24 cellular contexts compared by ENCODE assay signal in genomic region chr12:120989687-120990086, GRCh38. TPM values are rescaled to one million over a fixed set of nuclear protein-coding genes. Genes with fewer than 3 reads are reported as not detected.
DNase-seq lines count a peak whose midpoint lies in the region; ATAC-seq, FAIRE-seq and TF ChIP-seq lines count a peak whose summit lies in the region.
"Had no signal": no experiment of that assay in that cellular context is flagged by ENCODE, and none has a peak within 500 bp of the region (broad histone marks: within the 10 kb centered on the region; RNA-seq: fewer than 3 reads in every experiment).

No MANE protein-coding gene starts in this region.

- H3K79me2 ChIP-seq in HepG2 (ENCODE audit: insufficient read depth, low read length) (peaks cover 2% of the 10 kb centered on the region), H1 (ENCODE audit: control insufficient read depth in 1 of 2, insufficient read depth in 2 of 2, low read length in 2 of 2) (no peaks in the 10 kb centered on the region)

- H3K27me3 ChIP-seq in HepG2 (ENCODE audit: control insufficient read depth in 1 of 2, insufficient read depth in 2 of 2, low read length in 2 of 2) (no peaks in the 10 kb centered on the region), right lobe of liver (no peaks in the 10 kb centered on the region), H1 (replicated peaks in 1 of 4; ENCODE audit: control insufficient read depth in 3 of 4, extremely low read depth in 1 of 4, insufficient read depth in 3 of 4, low read length in 3 of 4) (no peaks in the 10 kb centered on the region), small intestine (ENCODE audit: control insufficient read depth in 2 of 2, insufficient read depth in 2 of 2, low read length in 2 of 2) (no peaks in the 10 kb centered on the region)

- H3K18ac ChIP-seq in H1 (ENCODE audit: extremely low read depth, low read length) = no peak overlapping the region

- H3K36me3 ChIP-seq in HepG2 (replicated peaks in 1 of 2; ENCODE audit: control insufficient read depth in 1 of 2, insufficient read depth in 2 of 2, low read length in 2 of 2) (peaks cover 34 to 56% of the 10 kb centered on the region in 2 experiments), right lobe of liver (peaks cover 0 to 37% (median 9%) of the 10 kb centered on the region in 4 donors), H1 (ENCODE audit: control insufficient read depth in 2 of 4, insufficient read depth in 4 of 4, low read length in 3 of 4) (no peaks in the 10 kb centered on the region), small intestine (ENCODE audit: control insufficient read depth in 2 of 2, insufficient read depth in 2 of 2, low read length in 2 of 2) (peaks cover 0 to 8% of the 10 kb centered on the region in 2 donors)
- H3K36me3 ChIP-seq: HAP-1 had no signal

- intact Hi-C loops in HepG2 (cut with micrococcal nuclease; ENCODE audit: unreplicated experiment) = no loop called here
- intact Hi-C loops in right lobe of liver (cut with DNase I) = loop anchor here in 1 of 2 donors (10.0 kb wide), 1 partner anchor 345 kb away; the partner anchor contains the start of gene CABP1

- no peak overlapping the region for H3K4me3 ChIP-seq in HepG2 (replicated peaks in 1 of 3; ENCODE audit: insufficient read depth in 1 of 3, low read depth in 2 of 3, low read length in 3 of 3)
- H3K4me3 ChIP-seq in right lobe of liver = no peak overlapping the region
- no peak overlapping the region for H3K4me3 ChIP-seq in H1 (ENCODE audit: extremely low read depth in 1 of 4, insufficient read depth in 2 of 4, low read depth in 3 of 4, low read length in 4 of 4)
- H3K4me3 ChIP-seq in small intestine (ENCODE audit: low read depth in 1 of 2, low read length in 2 of 2) = no peak overlapping the region
- H3K4me3 ChIP-seq: GM23338, HAP-1 had no signal

- no peak for DNase-seq in HepG2 (ENCODE audit: low spot score)
- no peak for DNase-seq in right lobe of liver
- DNase-seq in H1 (ENCODE audit: low read depth in 1 of 2, low spot score in 2 of 2) = no peak
- peak; percentile 43 for DNase-seq in small intestine
- DNase-seq in NK-92 treated with Interleukin-12 subunit alpha and Interleukin-12 subunit beta, amount 100 ng/mL, for 24 hours (lab: John Stamatoyannopoulos, UW) = no peak
- no peak for DNase-seq in cerebellar nuclear complex (lab: John Stamatoyannopoulos, UW)
- DNase-seq: 8988T; C1 segment of cervical spinal cord; Calu3; CD4-positive, alpha-beta memory T cell; COR-L47; DMS53; DMS79 treated with DMSO at 0.1 percent for 48 hours; GF-D8; HFFc6 had no signal

- TF ChIP-seq EP300 in HepG2 (IDR thresholded peaks at IDR 0.05; ENCODE audit: low read depth in 2 of 2, low read length in 2 of 2) (no peak), HepG2 (CRISPR knock-in tag; IDR thresholded peaks at IDR 0.05; ENCODE audit: borderline replicate concordance) (no peak), H1 (IDR thresholded peaks at IDR 0.05; ENCODE audit: borderline replicate concordance in 1 of 2, low read depth in 2 of 2, low read length in 2 of 2) (no peak)

- peaks cover 13% of the 10 kb centered on the region; the same call in 1 of the 2 replicates for H3K23me2 ChIP-seq in H1 (ENCODE audit: low read depth, low read length)

- TF ChIP-seq CTCF in HepG2 (CRISPR knock-in tag; IDR thresholded peaks at IDR 0.05) (no peak), right lobe of liver (IDR thresholded peaks at IDR 0.05) (no peak), H1 (IDR thresholded peaks at IDR 0.05; ENCODE audit: control extremely low read depth in 1 of 3, insufficient read depth in 1 of 3, low read depth in 1 of 3, low read length in 3 of 3) (no peak)

- H2AK5ac ChIP-seq in H1 (ENCODE audit: low read depth, low read length) = no peak overlapping the region

- H3K23ac ChIP-seq in H1 (ENCODE audit: insufficient read length) = no peak overlapping the region

- H2BK20ac ChIP-seq in H1 (ENCODE audit: low read length) = no peak overlapping the region

- no peak overlapping the region for H2BK120ac ChIP-seq in H1 (replicated peaks; ENCODE audit: low read depth, low read length)

- H3K27ac ChIP-seq in HepG2 (ENCODE audit: extremely low read length, insufficient read depth, low read length) = no peak overlapping the region
- no peak overlapping the region for H3K27ac ChIP-seq in right lobe of liver
- H3K27ac ChIP-seq in H1 (ENCODE audit: low read depth, low read length) = no peak overlapping the region
- H3K27ac ChIP-seq in small intestine (ENCODE audit: low read depth in 1 of 2, low read length in 1 of 2) = no peak overlapping the region

- no peak overlapping the region for H3K14ac ChIP-seq in H1 (ENCODE audit: insufficient read length)

- CTCF ChIA-PET in HepG2 (lab: Yijun Ruan, JAX; ENCODE audit: low intra/inter-chr PET ratio, low total read pairs) = no interaction called here
- CTCF ChIA-PET in H1 (lab: Charles Lee; ENCODE audit: partially characterized antibody) = interaction anchor here (1.1 kb wide), 1 partner anchor 15 kb away, joined by 3 read pairs; no protein-coding TSS in a partner anchor

- FAIRE-seq in HepG2 (lab: Jason Lieb, UNC) (no peak), H1 (lab: Jason Lieb, UNC) (no peak), small intestine (lab: Jason Lieb, UNC) (no peak)
- FAIRE-seq: GM12891, GM18507, H54 had no signal

- H3K4me1 ChIP-seq in HepG2 (ENCODE audit: insufficient read depth, low read length) (peaks cover 15% of the 10 kb centered on the region), right lobe of liver (peaks cover 0 to 15% (median 7%) of the 10 kb centered on the region in 4 donors), H1 (replicated peaks in 1 of 4; ENCODE audit: control insufficient read depth in 3 of 4, insufficient read depth in 4 of 4, low read length in 3 of 4) (no peaks in the 10 kb centered on the region), small intestine (ENCODE audit: control insufficient read depth in 2 of 2, insufficient read depth in 1 of 2, low read depth in 1 of 2, low read length in 1 of 2) (no peaks in the 10 kb centered on the region)
- H3K4me1 ChIP-seq: HAP-1 had no signal

- in situ Hi-C loops in HepG2 (cut with HindIII; ENCODE audit: extremely low pct_ligation_motif_present, low pct_unique_long_range_greater_than_20kb) = no loop called here

- no peak overlapping the region for H4K5ac ChIP-seq in H1 (ENCODE audit: insufficient read length, low read depth, low read length)

- H3K4me2 ChIP-seq in HepG2 (ENCODE audit: low read depth, low read length) (no peak overlapping the region), H1 (ENCODE audit: insufficient read depth in 1 of 2, low read depth in 2 of 2, low read length in 2 of 2) (no peak overlapping the region)
- H3K4me2 ChIP-seq: GM23338 had no signal

- no peak overlapping the region for H4K8ac ChIP-seq in H1 (ENCODE audit: extremely low read depth, insufficient read depth, low read length)

- H3K9ac ChIP-seq in HepG2 (ENCODE audit: insufficient read depth, low read depth, low read length) = no peak overlapping the region
- no peak overlapping the region for H3K9ac ChIP-seq in H1 (replicated peaks in 1 of 4; ENCODE audit: extremely low read depth in 1 of 4, low read depth in 3 of 4, low read length in 3 of 4)

- TF ChIP-seq RAD21 in HepG2 (CRISPR knock-in tag; IDR thresholded peaks at IDR 0.05) (no peak), H1 (IDR thresholded peaks at IDR 0.05 in 1 of 2, conservative IDR thresholded peaks at IDR 0.05 in 1 of 2; ENCODE audit: low read depth in 2 of 2, low read length in 2 of 2) (no peak)

- no peak overlapping the region for H4K91ac ChIP-seq in H1 (replicated peaks; ENCODE audit: insufficient read length, low read length)

- no peaks in the 10 kb centered on the region for H4K20me1 ChIP-seq in HepG2 (ENCODE audit: insufficient read depth, low read length)
- H4K20me1 ChIP-seq in H1 (replicated peaks in 1 of 2; ENCODE audit: control insufficient read depth in 1 of 2, insufficient read depth in 2 of 2, low read length in 2 of 2) = no peaks in the 10 kb centered on the region

- no peak overlapping the region for H3K56ac ChIP-seq in H1 (replicated peaks; ENCODE audit: insufficient read length, low read depth, low read length)

- no peak overlapping the region for H2BK5ac ChIP-seq in H1 (ENCODE audit: low read depth, low read length)

- no peak overlapping the region for H3K4ac ChIP-seq in H1 (replicated peaks; ENCODE audit: insufficient read length, low read depth, low read length)

- no peak overlapping the region for H2AFZ ChIP-seq in HepG2 (ENCODE audit: low read length)
- no peak overlapping the region for H2AFZ ChIP-seq in H1 (ENCODE audit: low read length)
- H2AFZ ChIP-seq: GM23338 had no signal

- no peak overlapping the region for H2BK15ac ChIP-seq in H1 (ENCODE audit: low read length)

- ATAC-seq in HepG2 = no peak
- no peak for ATAC-seq in right lobe of liver
- ATAC-seq: GM23338 had no signal

- H3K79me1 ChIP-seq in H1 (ENCODE audit: low read depth, low read length) = no peaks in the 10 kb centered on the region

- WGBS in HepG2 (ENCODE audit: low lambda C conversion rate) = 96% methylated on average over 3 of the region's 3 CpGs
- 52% methylated on average over 3 of the region's 3 CpGs for WGBS in right lobe of liver (ENCODE audit: insufficient coverage, low coverage, low lambda C conversion rate, missing lambda C conversion rate)
- 86% methylated on average over 3 of the region's 3 CpGs; no CpG with 5 or more reads in 1 of the 2 experiments for WGBS in H1 (ENCODE audit: extremely low coverage in 1 of 2, insufficient coverage in 1 of 2, insufficient read length in 1 of 2, insufficient replicate concordance in 2 of 2, low coverage in 1 of 2, low lambda C conversion rate in 2 of 2, missing lambda C conversion rate in 1 of 2), 2 experiments
- 67 to 74% (median 70%) methylated on average over 3 of the region's 3 CpGs for WGBS in small intestine, 3 donors

- no peak overlapping the region for H2BK12ac ChIP-seq in H1 (ENCODE audit: low read depth, low read length)

- TF ChIP-seq POLR2A in HepG2 (IDR thresholded peaks at IDR 0.05; ENCODE audit: insufficient read depth in 1 of 2, low read depth in 2 of 2, low read length in 2 of 2) (no peak), right lobe of liver (IDR thresholded peaks at IDR 0.05) (no peak), H1 (IDR thresholded peaks at IDR 0.05; ENCODE audit: control extremely low read depth in 1 of 2, low read depth in 2 of 2, low read length in 2 of 2) (no peak)

- no peaks in the 10 kb centered on the region for H3K9me3 ChIP-seq in HepG2 (ENCODE audit: low read length)
- no peaks in the 10 kb centered on the region for H3K9me3 ChIP-seq in right lobe of liver
- no peaks in the 10 kb centered on the region for H3K9me3 ChIP-seq in H1 (ENCODE audit: insufficient read depth in 2 of 2, low read depth in 1 of 2, low read length in 1 of 2)
- no peaks in the 10 kb centered on the region for H3K9me3 ChIP-seq in small intestine (ENCODE audit: control insufficient read depth, low read depth)
- H3K9me3 ChIP-seq: HAP-1 had no signal

- POLR2A ChIA-PET in HepG2 (lab: Yijun Ruan, JAX) = interaction anchor here (5.5 kb wide), 1 partner anchor 10 kb away, joined by 56 read pairs; the partner anchor contains the start of gene HNF1A
- POLR2A ChIA-PET in H1 (lab: Charles Lee; ENCODE audit: partially characterized antibody) = interaction anchor here (2.0 kb wide), 1 partner anchor 9 kb away, joined by 7 read pairs; no protein-coding TSS in a partner anchor

- BruUV-seq in HepG2 (replicated peaks; lab: Mats Ljungman, UMichigan) = TSS peak; percentile 25

RNA-seq across cellular contexts. Expression of gene HNF1A, which starts 11.3 kb away (rescaled TPM):
- 27.0 and 34.7 TPM in 2 replicates for total RNA-seq in HepG2 (2016; rRNA removed; fragmentation: Illumina TruSeq; extraction: Trizol)
- 8.0 and 9.3 TPM in 2 replicates for total RNA-seq in HepG2 (2016; cell fraction: cytosol; rRNA removed; fragmentation: Illumina TruSeq; extraction: Trizol; ENCODE audit: low read depth)
- 23.4 and 36.7 TPM in 2 replicates for total RNA-seq in HepG2 (2016; cell fraction: insoluble cytoplasmic fraction; rRNA removed; fragmentation: Illumina TruSeq; extraction: Trizol)
- 19.4 and 20.4 TPM in 2 replicates for total RNA-seq in HepG2 (2016; cell fraction: membrane; rRNA removed; fragmentation: Illumina TruSeq; extraction: Trizol)
- 29.9 and 31.7 TPM in 2 replicates for total RNA-seq in HepG2 (2016; cell fraction: nucleus; rRNA removed; fragmentation: Illumina TruSeq; extraction: Trizol)
- 13.4 and 18.2 TPM in 2 replicates for polyA plus RNA-seq in HepG2 (2011; rRNA removed)
- polyA plus RNA-seq in HepG2 (2011; cell fraction: cytosol; rRNA removed) = 7.6 and 12.7 TPM in 2 replicates
- polyA plus RNA-seq in HepG2 (2011; cell fraction: nucleus; rRNA removed) = 41.8 and 43.1 TPM in 2 replicates
- 21.5 and 22.4 TPM in 2 replicates for polyA plus RNA-seq in HepG2 (2012)
- polyA plus RNA-seq in HepG2 (2016; cell fraction: cytosol; fragmentation: Illumina TruSeq; extraction: Trizol; ENCODE audit: low read depth) = 6.0 and 7.0 TPM in 2 replicates
- polyA plus RNA-seq in HepG2 (2016; cell fraction: insoluble cytoplasmic fraction; fragmentation: Illumina TruSeq; extraction: Trizol; ENCODE audit: low read depth) = 27.7 and 38.7 TPM in 2 replicates
- 13.6 and 14.7 TPM in 2 replicates for polyA plus RNA-seq in HepG2 (2016; cell fraction: membrane; fragmentation: Illumina TruSeq; extraction: Trizol; ENCODE audit: low read depth)
- 64.2 and 66.0 TPM in 2 replicates for polyA plus RNA-seq in HepG2 (2016; cell fraction: nucleus; fragmentation: Illumina TruSeq; extraction: Trizol; ENCODE audit: insufficient read depth, low read depth)
- polyA minus RNA-seq in HepG2 (2011; rRNA and poly(A)+ RNA removed; ENCODE audit: low replicate concordance) = 56.3 TPM in 1 of 2 replicates, not detected in the other
- polyA minus RNA-seq in HepG2 (2011; cell fraction: cytosol; rRNA and poly(A)+ RNA removed) = 14.7 and 17.2 TPM in 2 replicates
- 16.5 and 21.5 TPM in 2 replicates for polyA minus RNA-seq in HepG2 (2011; cell fraction: nucleus; rRNA and poly(A)+ RNA removed)
- total RNA-seq in right lobe of liver = 10 to 100 TPM in 5 of 6 experiments, 1 to 10 TPM in 1; 9.8 to 20.5 (median 19.0) TPM
- not detected in 2 replicates for total RNA-seq in H1 (2021; fragmentation: NEBNext Ultra II Directional; extraction: Animal tissue kit (Norgen Biotek cat#: 25700))
- polyA plus RNA-seq in H1 (2011; rRNA removed) = 0.02 TPM in 1 of 2 replicates, not detected in the other
- polyA plus RNA-seq in H1 (2011; cell fraction: cytosol; rRNA removed) = 0.08 TPM
- not detected for polyA plus RNA-seq in H1 (2011; cell fraction: nucleus; rRNA removed)
- polyA plus RNA-seq in H1 (2012, experiment 1 of 2) = 0.50 TPM in 1 of 4 replicates, not detected in the others
- not detected for polyA plus RNA-seq in H1 (2012, experiment 2 of 2)
- 0.02 TPM for polyA plus RNA-seq in H1 (2013, experiment 1 of 2)
- polyA plus RNA-seq in H1 (2013, experiment 2 of 2) = not detected
- polyA minus RNA-seq in H1 (2011; rRNA and poly(A)+ RNA removed) = not detected in 2 replicates
- polyA minus RNA-seq in H1 (2011; cell fraction: cytosol; rRNA and poly(A)+ RNA removed) = not detected
- not detected for polyA minus RNA-seq in H1 (2011; cell fraction: nucleus; rRNA and poly(A)+ RNA removed)
- 10 to 100 TPM; 23.0 to 42.3 (median 32.2) TPM for polyA plus RNA-seq in small intestine
- total RNA-seq: A673; CD4-positive, alpha-beta memory T cell; Daoy; G401; GM23338; HFFc6 had no signal
- polyA plus RNA-seq: BJ; CD4-positive, alpha-beta memory T cell had no signal

RNA-seq across cellular contexts. Expression of gene C12orf43, which starts 26.6 kb away (rescaled TPM):
- 11.1 and 12.9 TPM in 2 replicates for total RNA-seq in HepG2 (2016; rRNA removed; fragmentation: Illumina TruSeq; extraction: Trizol)
- 2.9 and 3.0 TPM in 2 replicates for total RNA-seq in HepG2 (2016; cell fraction: cytosol; rRNA removed; fragmentation: Illumina TruSeq; extraction: Trizol; ENCODE audit: low read depth)
- total RNA-seq in HepG2 (2016; cell fraction: insoluble cytoplasmic fraction; rRNA removed; fragmentation: Illumina TruSeq; extraction: Trizol) = 11.4 and 12.4 TPM in 2 replicates
- total RNA-seq in HepG2 (2016; cell fraction: membrane; rRNA removed; fragmentation: Illumina TruSeq; extraction: Trizol) = 6.7 and 7.4 TPM in 2 replicates
- 6.3 and 8.5 TPM in 2 replicates for total RNA-seq in HepG2 (2016; cell fraction: nucleus; rRNA removed; fragmentation: Illumina TruSeq; extraction: Trizol)
- 7.5 and 7.9 TPM in 2 replicates for polyA plus RNA-seq in HepG2 (2011; rRNA removed)
- polyA plus RNA-seq in HepG2 (2011; cell fraction: cytosol; rRNA removed) = 7.3 TPM in 2 replicates
- polyA plus RNA-seq in HepG2 (2011; cell fraction: nucleus; rRNA removed) = 5.4 and 5.7 TPM in 2 replicates
- polyA plus RNA-seq in HepG2 (2012) = 4.9 and 5.2 TPM in 2 replicates
- 2.1 and 2.4 TPM in 2 replicates for polyA plus RNA-seq in HepG2 (2016; cell fraction: cytosol; fragmentation: Illumina TruSeq; extraction: Trizol; ENCODE audit: low read depth)
- 15.7 and 18.4 TPM in 2 replicates for polyA plus RNA-seq in HepG2 (2016; cell fraction: insoluble cytoplasmic fraction; fragmentation: Illumina TruSeq; extraction: Trizol; ENCODE audit: low read depth)
- polyA plus RNA-seq in HepG2 (2016; cell fraction: membrane; fragmentation: Illumina TruSeq; extraction: Trizol; ENCODE audit: low read depth) = 4.8 and 5.4 TPM in 2 replicates
- polyA plus RNA-seq in HepG2 (2016; cell fraction: nucleus; fragmentation: Illumina TruSeq; extraction: Trizol; ENCODE audit: insufficient read depth, low read depth) = 11.1 and 11.5 TPM in 2 replicates
- 5.8 and 9.3 TPM in 2 replicates for polyA minus RNA-seq in HepG2 (2011; rRNA and poly(A)+ RNA removed; ENCODE audit: low replicate concordance)
- 3.1 and 3.3 TPM in 2 replicates for polyA minus RNA-seq in HepG2 (2011; cell fraction: cytosol; rRNA and poly(A)+ RNA removed)
- 8.5 and 12.4 TPM in 2 replicates for polyA minus RNA-seq in HepG2 (2011; cell fraction: nucleus; rRNA and poly(A)+ RNA removed)
- total RNA-seq in right lobe of liver = 10 to 100 TPM in 2 of 6 experiments, 1 to 10 TPM in 4; 6.7 to 12.2 (median 8.8) TPM
- 22.3 and 23.7 TPM in 2 replicates for total RNA-seq in H1 (2021; fragmentation: NEBNext Ultra II Directional; extraction: Animal tissue kit (Norgen Biotek cat#: 25700))
- 9.2 and 12.3 TPM in 2 replicates for polyA plus RNA-seq in H1 (2011; rRNA removed)
- 18.5 TPM for polyA plus RNA-seq in H1 (2011; cell fraction: cytosol; rRNA removed)
- 18.9 TPM for polyA plus RNA-seq in H1 (2011; cell fraction: nucleus; rRNA removed)
- polyA plus RNA-seq in H1 (2012, experiment 1 of 2) = 14.1 to 23.5 TPM (median 18.3 TPM) in 4 replicates
- 11.5 TPM for polyA plus RNA-seq in H1 (2012, experiment 2 of 2)
- 17.1 TPM for polyA plus RNA-seq in H1 (2013, experiment 1 of 2)
- 16.8 TPM for polyA plus RNA-seq in H1 (2013, experiment 2 of 2)
- 7.4 and 9.7 TPM in 2 replicates for polyA minus RNA-seq in H1 (2011; rRNA and poly(A)+ RNA removed)
- polyA minus RNA-seq in H1 (2011; cell fraction: cytosol; rRNA and poly(A)+ RNA removed) = 11.4 TPM
- 11.0 TPM for polyA minus RNA-seq in H1 (2011; cell fraction: nucleus; rRNA and poly(A)+ RNA removed)
- polyA plus RNA-seq in small intestine = 10 to 100 TPM in 1 of 3 donors, 1 to 10 TPM in 2; 4.5 to 11.4 (median 5.1) TPM

RNA-seq across cellular contexts. Expression of gene OASL, which starts 49.4 kb away (rescaled TPM):
- total RNA-seq in HepG2 (2016; rRNA removed; fragmentation: Illumina TruSeq; extraction: Trizol) (0.18 and 0.22 TPM in 2 replicates), right lobe of liver (10 to 100 TPM in 2 of 6 experiments, 1 to 10 TPM in 4; 1.6 to 19.2 (median 4.1) TPM)
- 0.18 and 0.30 TPM in 2 replicates for total RNA-seq in HepG2 (2016; cell fraction: cytosol; rRNA removed; fragmentation: Illumina TruSeq; extraction: Trizol; ENCODE audit: low read depth)
- total RNA-seq in HepG2 (2016; cell fraction: insoluble cytoplasmic fraction; rRNA removed; fragmentation: Illumina TruSeq; extraction: Trizol) = 0.19 and 0.21 TPM in 2 replicates
- total RNA-seq in HepG2 (2016; cell fraction: membrane; rRNA removed; fragmentation: Illumina TruSeq; extraction: Trizol) = 0.15 and 0.31 TPM in 2 replicates
- not detected in 2 replicates for total RNA-seq in HepG2 (2016; cell fraction: nucleus; rRNA removed; fragmentation: Illumina TruSeq; extraction: Trizol)
- polyA plus RNA-seq in HepG2 (2011; rRNA removed) (0.09 and 0.11 TPM in 2 replicates), H1 (2011; rRNA removed) (not detected in 2 replicates), small intestine (1 to 10 TPM; 1.7 to 3.0 (median 2.2) TPM)
- 0.05 and 0.09 TPM in 2 replicates for polyA plus RNA-seq in HepG2 (2011; cell fraction: cytosol; rRNA removed)
- polyA plus RNA-seq in HepG2 (2011; cell fraction: nucleus; rRNA removed) = not detected in 2 replicates
- polyA plus RNA-seq in HepG2 (2012) = 0.07 TPM in 1 of 2 replicates, not detected in the other
- 0.18 and 0.25 TPM in 2 replicates for polyA plus RNA-seq in HepG2 (2016; cell fraction: cytosol; fragmentation: Illumina TruSeq; extraction: Trizol; ENCODE audit: low read depth)
- 0.20 and 0.21 TPM in 2 replicates for polyA plus RNA-seq in HepG2 (2016; cell fraction: insoluble cytoplasmic fraction; fragmentation: Illumina TruSeq; extraction: Trizol; ENCODE audit: low read depth)
- polyA plus RNA-seq in HepG2 (2016; cell fraction: membrane; fragmentation: Illumina TruSeq; extraction: Trizol; ENCODE audit: low read depth) = 0.14 and 0.29 TPM in 2 replicates
- polyA plus RNA-seq in HepG2 (2016; cell fraction: nucleus; fragmentation: Illumina TruSeq; extraction: Trizol; ENCODE audit: insufficient read depth, low read depth) = 0.37 TPM in 1 of 2 replicates, not detected in the other
- polyA minus RNA-seq in HepG2 (2011; rRNA and poly(A)+ RNA removed; ENCODE audit: low replicate concordance) = 0.46 and 6.9 TPM in 2 replicates
- polyA minus RNA-seq in HepG2 (2011; cell fraction: cytosol; rRNA and poly(A)+ RNA removed) = not detected in 2 replicates
- polyA minus RNA-seq in HepG2 (2011; cell fraction: nucleus; rRNA and poly(A)+ RNA removed) = not detected in 2 replicates
- total RNA-seq in H1 (2021; fragmentation: NEBNext Ultra II Directional; extraction: Animal tissue kit (Norgen Biotek cat#: 25700)) = not detected in 2 replicates
- polyA plus RNA-seq in H1 (2011; cell fraction: cytosol; rRNA removed) = not detected
- not detected for polyA plus RNA-seq in H1 (2011; cell fraction: nucleus; rRNA removed)
- not detected in 4 replicates for polyA plus RNA-seq in H1 (2012, experiment 1 of 2)
- polyA plus RNA-seq in H1 (2012, experiment 2 of 2) = not detected
- not detected for polyA plus RNA-seq in H1 (2013, experiment 1 of 2)
- polyA plus RNA-seq in H1 (2013, experiment 2 of 2) = not detected
- not detected in 2 replicates for polyA minus RNA-seq in H1 (2011; rRNA and poly(A)+ RNA removed)
- polyA minus RNA-seq in H1 (2011; cell fraction: cytosol; rRNA and poly(A)+ RNA removed) = not detected
- not detected for polyA minus RNA-seq in H1 (2011; cell fraction: nucleus; rRNA and poly(A)+ RNA removed)
- total RNA-seq: G401, GM23338, HFFc6 had no signal
- polyA plus RNA-seq: GM23338 had no signal

Comparison
In these comparisons a context has a peak if more than half of its experiments do, and no peak if none do; other contexts are left out.
1. Of the 41 proteins assayed by ChIP-seq in both HepG2 and H1: peak only in HepG2: none; only in H1: none; in both: KDM1A; in neither: 40.